1 cellular context compared by ENCODE assay signal in the genomic region with DNA sequence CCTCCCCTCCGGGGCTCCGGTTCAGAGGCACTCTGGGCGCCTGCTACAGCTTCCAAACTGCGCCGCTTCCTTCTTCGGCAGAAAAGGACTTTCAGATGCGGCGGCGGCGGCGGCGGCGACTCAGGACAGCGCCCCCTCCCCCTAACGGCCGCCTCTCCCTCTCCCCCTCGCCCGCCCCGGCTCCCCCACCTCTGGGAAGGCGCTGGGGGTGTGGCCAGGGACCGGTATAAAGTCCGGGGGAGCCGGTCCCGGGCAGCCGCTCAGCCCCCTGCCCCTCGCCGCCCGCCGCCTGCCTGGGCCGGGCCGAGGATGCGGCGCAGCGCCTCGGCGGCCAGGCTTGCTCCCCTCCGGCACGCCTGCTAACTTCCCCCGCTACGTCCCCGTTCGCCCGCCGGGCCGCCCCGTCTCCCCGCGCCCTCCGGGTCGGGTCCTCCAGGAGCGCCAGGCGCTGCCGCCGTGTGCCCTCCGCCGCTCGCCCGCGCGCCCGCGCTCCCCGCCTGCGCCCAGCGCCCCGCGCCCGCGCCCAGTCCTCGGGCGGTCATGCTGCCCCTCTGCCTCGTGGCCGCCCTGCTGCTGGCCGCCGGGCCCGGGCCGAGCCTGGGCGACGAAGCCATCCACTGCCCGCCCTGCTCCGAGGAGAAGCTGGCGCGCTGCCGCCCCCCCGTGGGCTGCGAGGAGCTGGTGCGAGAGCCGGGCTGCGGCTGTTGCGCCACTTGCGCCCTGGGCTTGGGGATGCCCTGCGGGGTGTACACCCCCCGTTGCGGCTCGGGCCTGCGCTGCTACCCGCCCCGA.
TF ChIP-seq lines count a peak whose summit lies in the region.

A gene (plus strand): TSS at position 255 of the 792 bp plus-strand sequence. CDS start 286 bp downstream, at position 541.

TF ChIP-seq in K562, 482 proteins besides CTCF, POLR2A, EP300 and RAD21 (continued from another document and continues in another):
- no peak for TF ChIP-seq FOXA3 (CRISPR knock-in tag; conservative IDR thresholded peaks at IDR 0.05 in 1 of 2, IDR thresholded peaks at IDR 0.05 in 1 of 2)
- TF ChIP-seq, protein P1, sequence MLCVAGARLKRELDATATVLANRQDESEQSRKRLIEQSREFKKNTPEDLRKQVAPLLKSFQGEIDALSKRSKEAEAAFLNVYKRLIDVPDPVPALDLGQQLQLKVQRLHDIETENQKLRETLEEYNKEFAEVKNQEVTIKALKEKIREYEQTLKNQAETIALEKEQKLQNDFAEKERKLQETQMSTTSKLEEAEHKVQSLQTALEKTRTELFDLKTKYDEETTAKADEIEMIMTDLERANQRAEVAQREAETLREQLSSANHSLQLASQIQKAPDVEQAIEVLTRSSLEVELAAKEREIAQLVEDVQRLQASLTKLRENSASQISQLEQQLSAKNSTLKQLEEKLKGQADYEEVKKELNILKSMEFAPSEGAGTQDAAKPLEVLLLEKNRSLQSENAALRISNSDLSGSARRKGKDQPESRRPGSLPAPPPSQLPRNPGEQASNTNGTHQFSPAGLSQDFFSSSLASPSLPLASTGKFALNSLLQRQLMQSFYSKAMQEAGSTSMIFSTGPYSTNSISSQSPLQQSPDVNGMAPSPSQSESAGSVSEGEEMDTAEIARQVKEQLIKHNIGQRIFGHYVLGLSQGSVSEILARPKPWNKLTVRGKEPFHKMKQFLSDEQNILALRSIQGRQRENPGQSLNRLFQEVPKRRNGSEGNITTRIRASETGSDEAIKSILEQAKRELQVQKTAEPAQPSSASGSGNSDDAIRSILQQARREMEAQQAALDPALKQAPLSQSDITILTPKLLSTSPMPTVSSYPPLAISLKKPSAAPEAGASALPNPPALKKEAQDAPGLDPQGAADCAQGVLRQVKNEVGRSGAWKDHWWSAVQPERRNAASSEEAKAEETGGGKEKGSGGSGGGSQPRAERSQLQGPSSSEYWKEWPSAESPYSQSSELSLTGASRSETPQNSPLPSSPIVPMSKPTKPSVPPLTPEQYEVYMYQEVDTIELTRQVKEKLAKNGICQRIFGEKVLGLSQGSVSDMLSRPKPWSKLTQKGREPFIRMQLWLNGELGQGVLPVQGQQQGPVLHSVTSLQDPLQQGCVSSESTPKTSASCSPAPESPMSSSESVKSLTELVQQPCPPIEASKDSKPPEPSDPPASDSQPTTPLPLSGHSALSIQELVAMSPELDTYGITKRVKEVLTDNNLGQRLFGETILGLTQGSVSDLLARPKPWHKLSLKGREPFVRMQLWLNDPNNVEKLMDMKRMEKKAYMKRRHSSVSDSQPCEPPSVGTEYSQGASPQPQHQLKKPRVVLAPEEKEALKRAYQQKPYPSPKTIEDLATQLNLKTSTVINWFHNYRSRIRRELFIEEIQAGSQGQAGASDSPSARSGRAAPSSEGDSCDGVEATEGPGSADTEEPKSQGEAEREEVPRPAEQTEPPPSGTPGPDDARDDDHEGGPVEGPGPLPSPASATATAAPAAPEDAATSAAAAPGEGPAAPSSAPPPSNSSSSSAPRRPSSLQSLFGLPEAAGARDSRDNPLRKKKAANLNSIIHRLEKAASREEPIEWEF (CRISPR knock-in tag; IDR thresholded peaks at IDR 0.05) = no peak
- no peak for TF ChIP-seq ZNF584 (CRISPR knock-in tag; IDR thresholded peaks at IDR 0.05; ENCODE audit: low read depth)
- TF ChIP-seq SOX6 (IDR thresholded peaks at IDR 0.05) = no peak
- TF ChIP-seq NUFIP1 (IDR thresholded peaks at IDR 0.05; ENCODE audit: partially characterized antibody) = no peak
- no peak for TF ChIP-seq ZNF780A (CRISPR knock-in tag; IDR thresholded peaks at IDR 0.05)
- TF ChIP-seq CREBBP (IDR thresholded peaks at IDR 0.05; ENCODE audit: low read depth, low read length) = no peak
- no peak for TF ChIP-seq STAT5A (IDR thresholded peaks at IDR 0.05; ENCODE audit: borderline replicate concordance, low read length)
- TF ChIP-seq CEBPG (CRISPR knock-in tag; IDR thresholded peaks at IDR 0.05) = peak; percentile 74
- peak in 1 of 2 experiments; percentile 86; a peak in 2 of 4 replicates for TF ChIP-seq CEBPG (tag; conservative IDR thresholded peaks at IDR 0.05 in 1 of 2, IDR thresholded peaks at IDR 0.05 in 1 of 2)
- TF ChIP-seq, protein P2, sequence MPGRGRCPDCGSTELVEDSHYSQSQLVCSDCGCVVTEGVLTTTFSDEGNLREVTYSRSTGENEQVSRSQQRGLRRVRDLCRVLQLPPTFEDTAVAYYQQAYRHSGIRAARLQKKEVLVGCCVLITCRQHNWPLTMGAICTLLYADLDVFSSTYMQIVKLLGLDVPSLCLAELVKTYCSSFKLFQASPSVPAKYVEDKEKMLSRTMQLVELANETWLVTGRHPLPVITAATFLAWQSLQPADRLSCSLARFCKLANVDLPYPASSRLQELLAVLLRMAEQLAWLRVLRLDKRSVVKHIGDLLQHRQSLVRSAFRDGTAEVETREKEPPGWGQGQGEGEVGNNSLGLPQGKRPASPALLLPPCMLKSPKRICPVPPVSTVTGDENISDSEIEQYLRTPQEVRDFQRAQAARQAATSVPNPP (IDR thresholded peaks at IDR 0.05; ENCODE audit: borderline replicate concordance, insufficient read depth, insufficient read length) = no peak
- no peak for TF ChIP-seq SAFB2 (IDR thresholded peaks at IDR 0.05; ENCODE audit: borderline replicate concordance, low read depth, low read length, severe bottlenecking)
- TF ChIP-seq, protein P3, sequence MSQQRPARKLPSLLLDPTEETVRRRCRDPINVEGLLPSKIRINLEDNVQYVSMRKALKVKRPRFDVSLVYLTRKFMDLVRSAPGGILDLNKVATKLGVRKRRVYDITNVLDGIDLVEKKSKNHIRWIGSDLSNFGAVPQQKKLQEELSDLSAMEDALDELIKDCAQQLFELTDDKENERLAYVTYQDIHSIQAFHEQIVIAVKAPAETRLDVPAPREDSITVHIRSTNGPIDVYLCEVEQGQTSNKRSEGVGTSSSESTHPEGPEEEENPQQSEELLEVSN (IDR thresholded peaks at IDR 0.05; ENCODE audit: borderline replicate concordance in 1 of 2, extremely low read depth in 1 of 2, insufficient read depth in 1 of 2, insufficient read length in 1 of 2, low read depth in 1 of 2, low read length in 1 of 2, poor library complexity in 1 of 2, severe bottlenecking in 1 of 2) = peak; percentile 93 to 97
- no peak for TF ChIP-seq PHB (CRISPR knock-in tag; IDR thresholded peaks at IDR 0.05)
- TF ChIP-seq ZNF583 (CRISPR knock-in tag; IDR thresholded peaks at IDR 0.05) = peak; percentile 62; the same call in 1 of the 2 replicates
- no peak for TF ChIP-seq HMG20B (CRISPR knock-in tag; IDR thresholded peaks at IDR 0.05)
- TF ChIP-seq MBD2 (IDR thresholded peaks at IDR 0.05; ENCODE audit: borderline replicate concordance, low read depth) = no peak
- TF ChIP-seq SAFB (IDR thresholded peaks at IDR 0.05; ENCODE audit: borderline replicate concordance, low read depth, low read length) = no peak
- no peak for TF ChIP-seq PPARD (CRISPR knock-in tag; IDR thresholded peaks at IDR 0.05)
- TF ChIP-seq FOSL1 (tag; conservative IDR thresholded peaks at IDR 0.05) = no peak
- no peak for TF ChIP-seq ESRRB (CRISPR knock-in tag; IDR thresholded peaks at IDR 0.05; ENCODE audit: borderline replicate concordance)
- no peak for TF ChIP-seq RHOXF2B (CRISPR knock-in tag; conservative IDR thresholded peaks at IDR 0.05)
- no peak for TF ChIP-seq NFATC3 (IDR thresholded peaks at IDR 0.05)
- TF ChIP-seq, protein P4, sequence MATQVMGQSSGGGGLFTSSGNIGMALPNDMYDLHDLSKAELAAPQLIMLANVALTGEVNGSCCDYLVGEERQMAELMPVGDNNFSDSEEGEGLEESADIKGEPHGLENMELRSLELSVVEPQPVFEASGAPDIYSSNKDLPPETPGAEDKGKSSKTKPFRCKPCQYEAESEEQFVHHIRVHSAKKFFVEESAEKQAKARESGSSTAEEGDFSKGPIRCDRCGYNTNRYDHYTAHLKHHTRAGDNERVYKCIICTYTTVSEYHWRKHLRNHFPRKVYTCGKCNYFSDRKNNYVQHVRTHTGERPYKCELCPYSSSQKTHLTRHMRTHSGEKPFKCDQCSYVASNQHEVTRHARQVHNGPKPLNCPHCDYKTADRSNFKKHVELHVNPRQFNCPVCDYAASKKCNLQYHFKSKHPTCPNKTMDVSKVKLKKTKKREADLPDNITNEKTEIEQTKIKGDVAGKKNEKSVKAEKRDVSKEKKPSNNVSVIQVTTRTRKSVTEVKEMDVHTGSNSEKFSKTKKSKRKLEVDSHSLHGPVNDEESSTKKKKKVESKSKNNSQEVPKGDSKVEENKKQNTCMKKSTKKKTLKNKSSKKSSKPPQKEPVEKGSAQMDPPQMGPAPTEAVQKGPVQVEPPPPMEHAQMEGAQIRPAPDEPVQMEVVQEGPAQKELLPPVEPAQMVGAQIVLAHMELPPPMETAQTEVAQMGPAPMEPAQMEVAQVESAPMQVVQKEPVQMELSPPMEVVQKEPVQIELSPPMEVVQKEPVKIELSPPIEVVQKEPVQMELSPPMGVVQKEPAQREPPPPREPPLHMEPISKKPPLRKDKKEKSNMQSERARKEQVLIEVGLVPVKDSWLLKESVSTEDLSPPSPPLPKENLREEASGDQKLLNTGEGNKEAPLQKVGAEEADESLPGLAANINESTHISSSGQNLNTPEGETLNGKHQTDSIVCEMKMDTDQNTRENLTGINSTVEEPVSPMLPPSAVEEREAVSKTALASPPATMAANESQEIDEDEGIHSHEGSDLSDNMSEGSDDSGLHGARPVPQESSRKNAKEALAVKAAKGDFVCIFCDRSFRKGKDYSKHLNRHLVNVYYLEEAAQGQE (CRISPR knock-in tag; IDR thresholded peaks at IDR 0.05; ENCODE audit: low read depth) = no peak
- no peak for TF ChIP-seq LARP7 (IDR thresholded peaks at IDR 0.05)
- no peak for TF ChIP-seq ELF2 (CRISPR knock-in tag; IDR thresholded peaks at IDR 0.05)
- TF ChIP-seq RNF2 (IDR thresholded peaks at IDR 0.05) = no peak
- no peak for TF ChIP-seq RFX7 (CRISPR knock-in tag; IDR thresholded peaks at IDR 0.05)
- no peak for TF ChIP-seq OTX1 (CRISPR knock-in tag; IDR thresholded peaks at IDR 0.05)
- no peak for TF ChIP-seq HDAC8 (tag; IDR thresholded peaks at IDR 0.05)
- no peak for TF ChIP-seq PHF20 (IDR thresholded peaks at IDR 0.05; ENCODE audit: partially characterized antibody)
- no peak for TF ChIP-seq ZNF253 (CRISPR knock-in tag; conservative IDR thresholded peaks at IDR 0.05)
- no peak for TF ChIP-seq NFIC (IDR thresholded peaks at IDR 0.05)
- TF ChIP-seq, protein P5, sequence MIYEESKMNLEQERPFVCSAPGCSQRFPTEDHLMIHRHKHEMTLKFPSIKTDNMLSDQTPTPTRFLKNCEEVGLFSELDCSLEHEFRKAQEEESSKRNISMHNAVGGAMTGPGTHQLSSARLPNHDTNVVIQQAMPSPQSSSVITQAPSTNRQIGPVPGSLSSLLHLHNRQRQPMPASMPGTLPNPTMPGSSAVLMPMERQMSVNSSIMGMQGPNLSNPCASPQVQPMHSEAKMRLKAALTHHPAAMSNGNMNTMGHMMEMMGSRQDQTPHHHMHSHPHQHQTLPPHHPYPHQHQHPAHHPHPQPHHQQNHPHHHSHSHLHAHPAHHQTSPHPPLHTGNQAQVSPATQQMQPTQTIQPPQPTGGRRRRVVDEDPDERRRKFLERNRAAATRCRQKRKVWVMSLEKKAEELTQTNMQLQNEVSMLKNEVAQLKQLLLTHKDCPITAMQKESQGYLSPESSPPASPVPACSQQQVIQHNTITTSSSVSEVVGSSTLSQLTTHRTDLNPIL (CRISPR knock-in tag; IDR thresholded peaks at IDR 0.05) = no peak
- peak; percentile 4 to 46; a peak in 1 of 4 replicates for TF ChIP-seq NRF1 (conservative IDR thresholded peaks at IDR 0.05 in 1 of 2, IDR thresholded peaks at IDR 0.05 in 1 of 2)
- TF ChIP-seq KHSRP (IDR thresholded peaks at IDR 0.05) = no peak
- TF ChIP-seq TAL1 (IDR thresholded peaks at IDR 0.05) = no peak
- TF ChIP-seq ZNF830 (CRISPR knock-in tag; IDR thresholded peaks at IDR 0.05) = no peak
- TF ChIP-seq SMARCB1 (IDR thresholded peaks at IDR 0.05; ENCODE audit: insufficient read length, low read depth) = no peak
- TF ChIP-seq RBM17 (IDR thresholded peaks at IDR 0.05; ENCODE audit: borderline replicate concordance, low read depth, low read length) = no peak
